ENCODE assay signal across 14 cellular contexts in the genomic region with DNA sequence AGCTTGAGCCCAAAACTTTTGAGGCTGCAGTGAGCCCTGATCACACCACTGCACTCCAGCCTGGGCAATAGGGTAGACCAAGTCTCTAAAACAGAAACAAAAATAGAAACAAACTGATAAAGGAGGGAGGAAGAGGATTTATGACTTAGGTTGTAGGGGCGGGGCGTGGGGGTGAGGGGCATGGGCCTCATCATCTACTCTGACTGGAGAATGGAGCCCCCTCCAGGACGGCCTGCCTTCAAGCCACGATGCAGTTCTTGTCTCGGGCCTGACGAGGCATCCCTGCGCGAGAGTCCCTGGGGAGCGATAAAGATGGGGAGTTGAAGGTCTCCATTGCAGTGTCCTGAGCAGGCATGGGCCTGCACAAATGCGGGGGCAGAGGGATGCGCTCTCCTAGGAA. TPM values are rescaled to one million over a fixed set of nuclear protein-coding genes. Genes with fewer than 3 reads are reported as not detected.
DNase-seq lines count a peak whose midpoint lies in the region; ATAC-seq and TF ChIP-seq lines count a peak whose summit lies in the region.
"Had no signal": no experiment of that assay in that cellular context is flagged by ENCODE, and none has a peak within 500 bp of the region (broad histone marks: within the 10 kb centered on the region; RNA-seq: fewer than 3 reads in every experiment).

No MANE protein-coding gene starts in this region.

- no peak overlapping the region for H3K9ac ChIP-seq in Loucy (ENCODE audit: low read depth, low read length, poor library complexity, severe bottlenecking)
- H3K9ac ChIP-seq in mammary epithelial cell (ENCODE audit: insufficient read depth, low read length) = no peak overlapping the region
- H3K9ac ChIP-seq: BLaER1 had no signal

- H2AFZ ChIP-seq in Loucy (ENCODE audit: low read length) (no peak overlapping the region), mammary epithelial cell (ENCODE audit: low read depth, low read length) (no peak overlapping the region), GM23338 (no peak overlapping the region)

- no TSS peak for BruUV-seq in mammary epithelial cell (replicated peaks; lab: Mats Ljungman, UMichigan)

- in situ Hi-C loops in mammary epithelial cell (cut with MboI; ENCODE audit: low sequenced_read_pairs in 2 of 2) = no loop called here

- CTCF ChIA-PET in mammary epithelial cell (lab: Charles Lee; ENCODE audit: low non-redundant PET) = no interaction called here

- H3K27me3 Mint-ChIP-seq in GM23338 (ENCODE audit: insufficient read depth, low read depth, poor library complexity) = peaks cover 17% of the 10 kb centered on the region

- H4K20me1 ChIP-seq in Loucy (ENCODE audit: insufficient read depth, low read length, poor library complexity, severe bottlenecking) = peaks cover 15% of the 10 kb centered on the region
- H4K20me1 ChIP-seq in mammary epithelial cell (ENCODE audit: insufficient read depth, low read length) = no peaks in the 10 kb centered on the region
- no peaks in the 10 kb centered on the region for H4K20me1 ChIP-seq in GM23338 (replicated peaks; ENCODE audit: insufficient read depth)
- H4K20me1 ChIP-seq: BLaER1 had no signal

- dilution Hi-C loops in mammary epithelial cell (cut with HindIII; ENCODE audit: low sequenced_read_pairs) = loop anchor here (5.0 kb wide), 1 partner anchor 52 kb away; no protein-coding TSS in a partner anchor

- no peak for TF ChIP-seq CTCF in BE2C (IDR thresholded peaks at IDR 0.05; ENCODE audit: low read depth, low read length)
- TF ChIP-seq CTCF in Loucy (conservative IDR thresholded peaks at IDR 0.05; ENCODE audit: low read length) = peak; percentile 27; the same call in 1 of the 2 replicates
- TF ChIP-seq CTCF in mammary epithelial cell (conservative IDR thresholded peaks at IDR 0.05 in 1 of 2, IDR thresholded peaks at IDR 0.05 in 1 of 2; ENCODE audit: extremely low read depth in 1 of 2, insufficient read depth in 1 of 2, low read depth in 1 of 2, low read length in 2 of 2) = peak in 1 of 2 donors; percentile 7
- no peak for TF ChIP-seq CTCF in neutrophil (IDR thresholded peaks at IDR 0.05)
- TF ChIP-seq CTCF in GM23338 (conservative IDR thresholded peaks at IDR 0.05; ENCODE audit: low read depth in 2 of 2) = peak in 1 of 2 experiments; percentile 22; a peak in 2 of 4 replicates

- H3K27me3 ChIP-seq in BE2C (no peaks in the 10 kb centered on the region), Loucy (ENCODE audit: insufficient read depth, low read length, poor library complexity, severe bottlenecking) (no peaks in the 10 kb centered on the region), mammary epithelial cell (ENCODE audit: insufficient read depth, low read length) (no peaks in the 10 kb centered on the region), neutrophil (no peaks in the 10 kb centered on the region), GM23338 (ENCODE audit: insufficient read depth) (peaks cover 30% of the 10 kb centered on the region)
- H3K27me3 ChIP-seq: BLaER1 had no signal

- no peaks in the 10 kb centered on the region; the same call in 2 of the 3 replicates for H3K9me3 Mint-ChIP-seq in GM23338

- no peaks in the 10 kb centered on the region; the same call in none of the 2 replicates for H3K36me3 ChIP-seq in BE2C
- H3K36me3 ChIP-seq in Loucy (ENCODE audit: insufficient read depth, low read length) = no peaks in the 10 kb centered on the region
- H3K36me3 ChIP-seq in mammary epithelial cell (ENCODE audit: insufficient read depth, low read length) = peaks cover under 1% of the 10 kb centered on the region
- peaks cover 53% of the 10 kb centered on the region for H3K36me3 ChIP-seq in neutrophil
- H3K36me3 ChIP-seq in GM23338 (ENCODE audit: insufficient read depth) = no peaks in the 10 kb centered on the region

- H3K9me3 ChIP-seq in BE2C (no peaks in the 10 kb centered on the region), Loucy (ENCODE audit: insufficient read depth, low read depth, low read length) (no peaks in the 10 kb centered on the region), mammary epithelial cell (replicated peaks; ENCODE audit: insufficient read depth, low read length) (peaks cover 6% of the 10 kb centered on the region), neutrophil (no peaks in the 10 kb centered on the region)

- ATAC-seq in GM23338 = no peak
- ATAC-seq: HepG2 had no signal

- intact Hi-C loops in mammary epithelial cell (cut with micrococcal nuclease) = no loop called here

- no peak overlapping the region for H3K4me3 Mint-ChIP-seq in GM23338

- H3K4me1 ChIP-seq in BE2C = no peaks in the 10 kb centered on the region
- peaks cover 19% of the 10 kb centered on the region for H3K4me1 ChIP-seq in Loucy (ENCODE audit: insufficient read depth, low read length, poor library complexity, severe bottlenecking)
- H3K4me1 ChIP-seq in mammary epithelial cell (ENCODE audit: insufficient read depth, low read length) = peaks cover 30% of the 10 kb centered on the region
- peaks cover 51 to 63% of the 10 kb centered on the region in 2 experiments for H3K4me1 ChIP-seq in neutrophil (ENCODE audit: control insufficient read depth in 1 of 2, insufficient read depth in 1 of 2, low read depth in 1 of 2, low read length in 1 of 2)
- no peaks in the 10 kb centered on the region for H3K4me1 ChIP-seq in GM23338 (ENCODE audit: insufficient read depth)

- peaks cover 26% of the 10 kb centered on the region for H3K36me3 Mint-ChIP-seq in GM23338 (ENCODE audit: low read depth)

- H3K4me1 Mint-ChIP-seq in GM23338 = peaks cover 14% of the 10 kb centered on the region

- peaks cover 24% of the 10 kb centered on the region for H3K79me2 ChIP-seq in Loucy (ENCODE audit: insufficient read depth, low read length)
- peaks cover 25% of the 10 kb centered on the region for H3K79me2 ChIP-seq in mammary epithelial cell (ENCODE audit: insufficient read depth, low read length)
- H3K79me2 ChIP-seq in GM23338 (replicated peaks; ENCODE audit: insufficient read depth) = no peaks in the 10 kb centered on the region

- H3K27ac ChIP-seq in mammary epithelial cell (ENCODE audit: insufficient read depth, low read depth, low read length) = no peak overlapping the region
- peak overlapping the region; percentile 94 for H3K27ac ChIP-seq in neutrophil
- no peak overlapping the region for H3K27ac ChIP-seq in GM23338 (ENCODE audit: low read depth)
- H3K27ac ChIP-seq: BLaER1 had no signal

- 40% methylated on average over 4 of the region's 11 CpGs for WGBS in mammary epithelial cell (ENCODE audit: low coverage, missing lambda C conversion rate)

- DNase-seq in BE2C (peak; percentile 25), mammary epithelial cell (no peak), GM23338 (ENCODE audit: low spot score) (no peak), pons (ENCODE audit: low spot score) (no peak), hypothalamus (lab: John Stamatoyannopoulos, UW) (no peak)
- DNase-seq: GF-D8, NCI-H1930, NCI-H2171 treated with DMSO at 0.1 percent for 48 hours, NCI-H774, SIG-M5 had no signal

- H3K9me2 ChIP-seq in Loucy (replicated peaks; ENCODE audit: low read depth, low read length) (no peaks in the 10 kb centered on the region), GM23338 (ENCODE audit: insufficient read depth) (no peaks in the 10 kb centered on the region)

- H3K4me2 ChIP-seq in Loucy (ENCODE audit: low read depth, low read length, poor library complexity, severe bottlenecking) (peak overlapping the region; percentile 94), mammary epithelial cell (ENCODE audit: insufficient read depth, low read depth, low read length) (peak overlapping the region; percentile 51), GM23338 (no peak overlapping the region)
- H3K4me2 ChIP-seq: BLaER1 had no signal

- H3K4me3 ChIP-seq in BE2C (ENCODE audit: low read depth, low read length) (no peak overlapping the region), Loucy (ENCODE audit: low read length, poor library complexity, severe bottlenecking) (no peak overlapping the region), mammary epithelial cell (replicated peaks in 1 of 3; ENCODE audit: insufficient read depth in 1 of 3, low read depth in 2 of 3, low read length in 3 of 3) (no peak overlapping the region), neutrophil (ENCODE audit: low read depth in 1 of 2, low read length in 1 of 2) (no peak overlapping the region), GM23338 (no peak overlapping the region)
- H3K4me3 ChIP-seq: BLaER1 had no signal

- H3F3A ChIP-seq in Loucy (ENCODE audit: low read depth) (no peaks in the 10 kb centered on the region), GM23338 (replicated peaks; ENCODE audit: low read depth) (no peaks in the 10 kb centered on the region)

- no peak overlapping the region for H3K27ac Mint-ChIP-seq in GM23338

TF ChIP-seq in GM23338, 12 proteins besides CTCF, POLR2A, EP300 and RAD21 (continues in another document):
- TF ChIP-seq ZNF331 (CRISPR knock-in tag; IDR thresholded peaks at IDR 0.05; ENCODE audit: low read depth) = no peak

RNA-seq across cellular contexts. Expression of gene PLP2, which starts 3.7 kb away (rescaled TPM):
- polyA plus RNA-seq in BE2C (2012; ENCODE audit: insufficient read depth, insufficient read length, low read depth) = 70.6 TPM
- total RNA-seq in mammary epithelial cell = 100 to 1,000 TPM in 1 of 2 donors, 10 to 100 TPM in 1; 68.5 to 377 TPM
- 629 TPM for polyA plus RNA-seq in mammary epithelial cell
- polyA minus RNA-seq in mammary epithelial cell = 468 TPM
- total RNA-seq in GM23338 (2014; rRNA removed; shearing (Covaris generic)) = 1.6 and 3.4 TPM in 2 replicates
- polyA plus RNA-seq in GM23338 (2016; fragmentation: Nextera tagmentation; extraction: Ambion mirVana) = 9.5 and 10.1 TPM in 2 replicates

RNA-seq across cellular contexts. Expression of gene PRICKLE3, which starts 10.7 kb away (rescaled TPM):
- polyA plus RNA-seq in BE2C (2012; ENCODE audit: insufficient read depth, insufficient read length, low read depth) = not detected
- 10 to 100 TPM; 13.2 to 25.4 TPM for total RNA-seq in mammary epithelial cell
- polyA plus RNA-seq in mammary epithelial cell (13.2 TPM), GM23338 (2016; fragmentation: Nextera tagmentation; extraction: Ambion mirVana) (4.7 and 5.2 TPM in 2 replicates)
- polyA minus RNA-seq in mammary epithelial cell = 34.0 TPM
- total RNA-seq in GM23338 (2014; rRNA removed; shearing (Covaris generic)) = 13.7 and 21.4 TPM in 2 replicates

RNA-seq across cellular contexts. Expression of gene MAGIX, which starts 12.9 kb away (rescaled TPM):
- polyA plus RNA-seq in BE2C (2012; ENCODE audit: insufficient read depth, insufficient read length, low read depth) = 3.0 TPM
- 1 to 10 TPM; 1.4 to 2.8 TPM for total RNA-seq in mammary epithelial cell
- 1.3 TPM for polyA plus RNA-seq in mammary epithelial cell
- not detected for polyA minus RNA-seq in mammary epithelial cell
- total RNA-seq in GM23338 (2014; rRNA removed; shearing (Covaris generic)) = 0.83 and 2.1 TPM in 2 replicates
- polyA plus RNA-seq in GM23338 (2016; fragmentation: Nextera tagmentation; extraction: Ambion mirVana) = 0.66 and 1.6 TPM in 2 replicates

RNA-seq across cellular contexts. Expression of gene SYP, which starts 24.6 kb away (rescaled TPM):
- polyA plus RNA-seq in BE2C (2012; ENCODE audit: insufficient read depth, insufficient read length, low read depth) = 161 TPM
- under 1 TPM in 1 of 2 donors, not detected in 1; 0.49 TPM for total RNA-seq in mammary epithelial cell
- 0.09 TPM for polyA plus RNA-seq in mammary epithelial cell
- polyA minus RNA-seq in mammary epithelial cell = not detected
- total RNA-seq in GM23338 (2014; rRNA removed; shearing (Covaris generic)) = 7.3 and 9.1 TPM in 2 replicates
- polyA plus RNA-seq in GM23338 (2016; fragmentation: Nextera tagmentation; extraction: Ambion mirVana) = 2.5 and 3.7 TPM in 2 replicates

RNA-seq across cellular contexts. Expression of gene GPKOW, which starts 51.9 kb away (rescaled TPM):
- 63.3 TPM for polyA plus RNA-seq in BE2C (2012; ENCODE audit: insufficient read depth, insufficient read length, low read depth)
- 10 to 100 TPM; 12.8 to 18.7 TPM for total RNA-seq in mammary epithelial cell
- polyA plus RNA-seq in mammary epithelial cell (18.8 TPM), GM23338 (2016; fragmentation: Nextera tagmentation; extraction: Ambion mirVana) (8.1 and 9.5 TPM in 2 replicates)
- polyA minus RNA-seq in mammary epithelial cell = 10.1 TPM
- total RNA-seq in GM23338 (2014; rRNA removed; shearing (Covaris generic)) = 15.1 and 22.9 TPM in 2 replicates

Comparison
In these comparisons a context has a peak if more than half of its experiments do, and no peak if none do; other contexts are left out.
1. RNA of gene PLP2, which starts 3.7 kb away (total RNA-seq): 68.5 to 377 TPM in mammary epithelial cell; 1.6 to 3.4 TPM in GM23338; every median in the first group is over 10 times any median in the second.